8 cellular contexts compared by ENCODE assay signal in the genomic region with DNA sequence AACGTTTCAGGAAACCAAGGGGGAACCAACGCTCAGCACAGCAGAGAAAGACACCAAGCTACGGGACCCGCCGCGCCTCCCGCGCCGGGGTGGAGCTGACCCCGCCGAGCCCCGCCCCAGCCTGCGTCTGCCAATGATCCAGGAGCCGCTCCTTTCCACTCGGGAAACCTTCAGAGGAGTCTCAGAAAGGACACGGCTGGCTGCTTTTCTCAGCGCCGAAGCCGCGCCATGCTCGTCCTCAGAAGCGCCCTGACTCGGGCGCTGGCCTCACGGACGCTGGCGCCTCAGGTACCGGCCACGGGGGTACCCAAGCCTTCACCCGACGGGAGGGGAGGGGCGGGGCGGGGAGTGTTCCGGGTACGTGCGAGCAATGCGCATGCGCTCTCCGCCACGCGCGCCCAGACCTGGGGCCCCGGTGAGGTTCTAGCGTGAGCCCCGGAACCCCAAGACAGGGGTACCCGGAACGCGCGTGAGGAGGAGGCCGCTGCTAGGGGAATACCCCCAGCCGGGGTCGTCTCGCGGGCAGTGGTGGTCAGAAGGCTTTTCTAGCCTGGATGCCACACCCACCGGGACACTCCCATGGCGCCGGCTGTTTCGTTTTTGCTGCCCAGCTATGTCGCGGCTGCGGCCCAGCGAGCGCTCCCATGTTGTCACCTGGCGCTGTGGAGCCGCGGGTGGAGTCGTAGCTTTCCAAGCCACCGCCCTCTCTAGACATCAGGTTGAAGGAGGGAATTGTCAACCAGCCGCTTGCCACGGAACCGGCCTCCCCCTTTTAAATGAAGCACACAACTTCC. TPM values are rescaled to one million over a fixed set of nuclear protein-coding genes. Genes with fewer than 3 reads are reported as not detected.
DNase-seq lines count a peak whose midpoint lies in the region; ATAC-seq, FAIRE-seq and TF ChIP-seq lines count a peak whose summit lies in the region.

A gene (plus strand): TSS at position 119 of the 794 bp plus-strand sequence. CDS start 110 bp downstream, at position 229.

- peak within 1 kb of the TSS; percentile 91 for H3K9ac ChIP-seq in astrocyte (ENCODE audit: low read length)

- DNase-seq in GM18507 (ENCODE audit: extremely low spot score, insufficient read length, low read depth): peak; percentile 77
- peak; percentile 72 for DNase-seq in NCI-H1694 treated with DMSO at 0.1 percent for 48 hours (lab: John Stamatoyannopoulos, UW)
- peak; percentile 74 for DNase-seq in T-helper 22 cell (ENCODE audit: low read depth)
- peak; percentile 47 for DNase-seq in astrocyte (ENCODE audit: low read depth)
- DNase-seq in hepatic stellate cell (ENCODE audit: low spot score): peak; percentile 83
- DNase-seq in retina: peak; percentile 96
- DNase-seq in aorta: peak; percentile 92 to 94

- H3K27ac ChIP-seq in astrocyte (ENCODE audit: low read depth, low read length) (peak within 1 kb of the TSS; percentile 84), aorta (ENCODE audit: low read depth in 1 of 2, low read length in 2 of 2) (peak within 1 kb of the TSS; percentile 77 to 92)

- peaks cover 6% of the 10 kb centered on the region for H3K36me3 ChIP-seq in astrocyte (ENCODE audit: insufficient read depth, low read length)
- no peaks in the 10 kb centered on the region for H3K36me3 ChIP-seq in aorta (ENCODE audit: control insufficient read depth in 1 of 2, insufficient read depth in 2 of 2, low read length in 1 of 2)

- H3K4me3 Mint-ChIP-seq in astrocyte (ENCODE audit: unreplicated experiment): peak within 1 kb of the TSS; percentile 92

- H3K4me1 ChIP-seq in astrocyte (ENCODE audit: insufficient read depth, low read length) (peaks cover 5% of the 10 kb centered on the region), aorta (ENCODE audit: control insufficient read depth in 1 of 2, insufficient read depth in 2 of 2, low read length in 2 of 2) (no peaks in the 10 kb centered on the region)

- H3K27me3 Mint-ChIP-seq in astrocyte (ENCODE audit: low read depth, unreplicated experiment): no peaks in the 10 kb centered on the region

- H3K27me3 ChIP-seq in astrocyte (ENCODE audit: insufficient read depth, low read length): no peaks in the 10 kb centered on the region
- H3K27me3 ChIP-seq in aorta (ENCODE audit: control insufficient read depth in 1 of 2, insufficient read depth in 2 of 2, low read length in 1 of 2): no peaks in the 10 kb centered on the region

- H3K4me3 ChIP-seq in astrocyte (ENCODE audit: insufficient read depth, low read depth, low read length): peak within 1 kb of the TSS; percentile 81
- H3K4me3 ChIP-seq in aorta (ENCODE audit: low read length in 2 of 2): peak within 1 kb of the TSS; percentile 69 to 98

- WGBS in aorta, 2 donors: 0 to 1% methylated on average over 70 to 71 of the region's 71 CpGs

- ATAC-seq in HG02885 (IDR thresholded peaks at IDR 0.05; ENCODE audit: poor library complexity, unreplicated experiment): peak; percentile 85
- ATAC-seq in aorta (ENCODE audit: low FRiP score): peak; percentile 96

- FAIRE-seq in GM18507 (lab: Jason Lieb, UNC) (peak; percentile 83), astrocyte (lab: Jason Lieb, UNC) (no peak)

- peaks cover 2% of the 10 kb centered on the region for H3K36me3 Mint-ChIP-seq in astrocyte (ENCODE audit: low read depth, unreplicated experiment)

- peak within 1 kb of the TSS; percentile 98 for H3K4me2 ChIP-seq in astrocyte (ENCODE audit: low read length)

- H3K27ac Mint-ChIP-seq in astrocyte (ENCODE audit: unreplicated experiment): peak within 1 kb of the TSS; percentile 74

- H3K9me3 Mint-ChIP-seq in astrocyte (ENCODE audit: unreplicated experiment): no peaks in the 10 kb centered on the region

- H3K4me1 Mint-ChIP-seq in astrocyte (ENCODE audit: low read depth, unreplicated experiment): peaks cover 9% of the 10 kb centered on the region

- H2AFZ ChIP-seq in astrocyte (ENCODE audit: low read depth, low read length): peak within 1 kb of the TSS; percentile 97

- no peaks in the 10 kb centered on the region for H4K20me1 ChIP-seq in astrocyte (ENCODE audit: insufficient read depth, low read length)

- H3K9me3 ChIP-seq in astrocyte (ENCODE audit: insufficient read depth, low read depth, low read length): no peaks in the 10 kb centered on the region
- no peaks in the 10 kb centered on the region for H3K9me3 ChIP-seq in aorta (ENCODE audit: control insufficient read depth, low read length)

- peaks cover 15% of the 10 kb centered on the region for H3K79me2 ChIP-seq in astrocyte (ENCODE audit: insufficient read depth, low read length)

- TF ChIP-seq CTCF in astrocyte (IDR thresholded peaks at IDR 0.05; ENCODE audit: insufficient read depth, low read depth, low read length): no peak

- intact Hi-C loops in aorta (cut with DNase I): loop anchor here in 1 of 2 donors (5.0 to 10.0 kb wide), 2 partner anchors 363 to 655 kb away; a partner anchor contains a TSS

RNA-seq across cellular contexts. Expression of the gene that starts here (rescaled TPM):
- total RNA-seq in astrocyte (25.9 and 28.2 TPM in 2 replicates), aorta (10 to 100 TPM; 24.2 to 28.7 TPM)
- polyA plus RNA-seq in aorta: 10 to 100 TPM; 31.6 to 34.8 TPM

Comparison
In these comparisons a context has a peak if more than half of its experiments do, and no peak if none do; other contexts are left out.
1. Peak in every context shown above with its lines: DNase-seq, ATAC-seq, H3K4me3 ChIP-seq and H3K27ac ChIP-seq.